In the genomic region with DNA sequence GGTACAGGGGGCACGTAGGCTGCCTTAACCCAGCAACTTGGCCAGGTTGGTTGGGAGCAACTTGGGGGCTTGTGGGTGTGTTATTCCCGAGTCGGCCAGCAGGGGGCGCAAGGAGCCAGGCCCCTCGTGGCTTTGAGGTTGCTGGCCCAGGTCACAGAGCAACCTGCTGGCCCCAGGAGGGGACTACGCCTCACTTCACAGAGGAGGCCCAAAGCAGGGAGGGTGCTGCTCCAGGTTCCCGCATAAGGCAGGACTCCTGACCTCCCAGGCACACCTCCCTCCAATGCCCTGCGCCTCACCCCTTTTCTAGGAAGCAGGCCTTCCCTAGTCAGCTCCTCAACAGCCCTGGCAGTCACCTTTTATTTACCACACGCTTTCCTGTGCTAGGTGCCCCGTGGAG, we compare ENCODE assay signal across 8 cellular contexts. TPM values are rescaled to one million over a fixed set of nuclear protein-coding genes. Genes with fewer than 3 reads are reported as not detected.
DNase-seq lines count a peak whose midpoint lies in the region; ATAC-seq and TF ChIP-seq lines count a peak whose summit lies in the region.

No MANE protein-coding gene starts in this region.

- intact Hi-C loops in head of caudate nucleus (cut with DNase I), result loop anchor here (5.0 kb wide), 1 partner anchor 64 kb away; no protein-coding TSS in a partner anchor
- intact Hi-C loops in prostate gland (cut with DNase I), result loop anchor here (1.0 kb wide), 1 partner anchor 65 kb away; no protein-coding TSS in a partner anchor

- WGBS in prostate gland, result 29% methylated on average over 10 of the region's 10 CpGs

- H3K4me1 ChIP-seq in SJSA1 (replicated peaks) (no peaks in the 10 kb centered on the region), prostate gland (replicated peaks) (peaks cover 15% of the 10 kb centered on the region)

- no peaks in the 10 kb centered on the region for H3K27me3 ChIP-seq in SJSA1 (replicated peaks)
- no peaks in the 10 kb centered on the region for H3K27me3 ChIP-seq in prostate gland (replicated peaks; ENCODE audit: insufficient read depth)

- ATAC-seq in HG03439 (IDR thresholded peaks at IDR 0.05; ENCODE audit: unreplicated experiment) (peak; percentile 67), HG02610 (IDR thresholded peaks at IDR 0.05; ENCODE audit: unreplicated experiment) (no peak), GM18505 (IDR thresholded peaks at IDR 0.05; ENCODE audit: unreplicated experiment) (no peak)

- POLR2A ChIA-PET in GM10248 (lab: Yijun Ruan, JAX), result interaction anchor here (0.6 kb wide), 1 partner anchor 105 kb away, joined by 3 read pairs; no protein-coding TSS in a partner anchor

- peak; percentile 89 for DNase-seq in GM10248 (ENCODE audit: extremely low spot score)
- peak; percentile 40 to 76 for DNase-seq in SJSA1 (ENCODE audit: low read depth in 1 of 2, low spot score in 2 of 2)
- peak; percentile 95 for DNase-seq in activated effector memory CD4-positive, alpha-beta T cell treated with anti-CD3 and anti-CD28 coated beads, Interleukin-2, amount 50 U/mL, for 16 hours
- peak in 41 of 42 donors; percentile 26 to 91 (median 72) for DNase-seq in head of caudate nucleus
- no peak for DNase-seq in prostate gland (ENCODE audit: low spot score)

- H3K36me3 ChIP-seq in SJSA1 (no peaks in the 10 kb centered on the region), prostate gland (no peaks in the 10 kb centered on the region)

- CTCF ChIA-PET in GM10248 (lab: Yijun Ruan, JAX), result interaction anchor here (0.8 to 5.7 kb wide), 8 partner anchors 12 to 95 kb away, joined by 3 to 67 read pairs (median 8); a partner anchor contains a TSS

- H3K27ac ChIP-seq in SJSA1 (no peak overlapping the region), prostate gland (peak overlapping the region; percentile 65 to 73)

- TF ChIP-seq POLR2A in prostate gland (IDR thresholded peaks at IDR 0.05) (no peak), GM18505 (IDR thresholded peaks at IDR 0.05; ENCODE audit: borderline replicate concordance, extremely low read depth, insufficient read depth, insufficient read length) (no peak)

- TF ChIP-seq CTCF in GM10248 (IDR thresholded peaks at IDR 0.05; ENCODE audit: control extremely low read depth, extremely low read depth, low read depth, missing control alignments) (peak; percentile 97), prostate gland (IDR thresholded peaks at IDR 0.05) (peak; percentile 86 to 93 (median 88))

- H3K4me3 ChIP-seq in SJSA1 (no peak overlapping the region), prostate gland (no peak overlapping the region)

- no peaks in the 10 kb centered on the region for H3K9me3 ChIP-seq in SJSA1 (replicated peaks)
- no peaks in the 10 kb centered on the region for H3K9me3 ChIP-seq in prostate gland

RNA-seq across cellular contexts. Expression of a gene that starts 18.1 kb away (rescaled TPM):
- total RNA-seq in SJSA1 (2014; rRNA removed; shearing (Covaris generic)), result 7.9 and 18.3 TPM in 2 replicates
- 10 to 100 TPM; 13.1 to 24.1 TPM for total RNA-seq in prostate gland

RNA-seq across cellular contexts. Expression of a gene that starts 18.3 kb away (rescaled TPM):
- 88.7 and 99.4 TPM in 2 replicates for total RNA-seq in SJSA1 (2014; rRNA removed; shearing (Covaris generic))
- total RNA-seq in prostate gland, result 10 to 100 TPM; 78.2 to 78.8 TPM

RNA-seq across cellular contexts. Expression of a gene that starts 34.1 kb away (rescaled TPM):
- total RNA-seq in SJSA1 (2014; rRNA removed; shearing (Covaris generic)), result 13.5 and 15.3 TPM in 2 replicates
- 10 to 100 TPM; 45.8 to 47.5 TPM for total RNA-seq in prostate gland

RNA-seq across cellular contexts. Expression of a gene that starts 45.3 kb away (rescaled TPM):
- total RNA-seq in SJSA1 (2014; rRNA removed; shearing (Covaris generic)), result 27.5 and 41.8 TPM in 2 replicates
- total RNA-seq in prostate gland, result 10 to 100 TPM; 29.9 to 87.2 TPM

RNA-seq across cellular contexts. Expression of a gene that starts 57.1 kb away (rescaled TPM):
- not detected in 2 replicates for total RNA-seq in SJSA1 (2014; rRNA removed; shearing (Covaris generic))
- 10 to 100 TPM; 36.4 to 50.9 TPM for total RNA-seq in prostate gland
